Comparison of ENCODE assay signal across 9 cellular contexts in genomic region chr7:20241491-20242261, GRCh38. TPM values are rescaled to one million over a fixed set of nuclear protein-coding genes. Genes with fewer than 3 reads are reported as not detected.
DNase-seq lines count a peak whose midpoint lies in the region; ATAC-seq and TF ChIP-seq lines count a peak whose summit lies in the region.
"Had no signal": no experiment of that assay in that cellular context is flagged by ENCODE, and none has a peak within 500 bp of the region (broad histone marks: within the 10 kb centered on the region; RNA-seq: fewer than 3 reads in every experiment).

No MANE protein-coding gene starts in this region.

- no peak for TF ChIP-seq POLR2A in adrenal gland (IDR thresholded peaks at IDR 0.05)

- peaks cover 19% of the 10 kb centered on the region for H3K4me1 Mint-ChIP-seq in osteocyte (ENCODE audit: unreplicated experiment)
- H3K4me1 Mint-ChIP-seq in activated T-cell treated with anti-CD3 and anti-CD28 coated beads, Interleukin-2, amount 50 U/mL, for 24 hours (ENCODE audit: low read depth) = peaks cover 13% of the 10 kb centered on the region

- no peaks in the 10 kb centered on the region for H3K36me3 ChIP-seq in SJSA1
- no peaks in the 10 kb centered on the region for H3K36me3 ChIP-seq in adrenal gland (replicated peaks in 1 of 2)

- peak; percentile 70 to 90 for DNase-seq in SJSA1 (ENCODE audit: low read depth in 1 of 2, low spot score in 2 of 2)
- no peak for DNase-seq in osteocyte (ENCODE audit: extremely low spot score, unreplicated experiment)
- no peak for DNase-seq in hippocampal formation (lab: John Stamatoyannopoulos, UW)
- no peak for DNase-seq in adrenal gland
- no peak for DNase-seq in activated T-cell treated with anti-CD3 and anti-CD28 coated beads, Interleukin-2, amount 50 U/mL, for 24 hours
- DNase-seq in NCI-H1930 (lab: John Stamatoyannopoulos, UW) = no peak

- H3K9me3 ChIP-seq in SJSA1 (replicated peaks) (no peaks in the 10 kb centered on the region), adrenal gland (replicated peaks in 1 of 3) (no peaks in the 10 kb centered on the region)

- peak; percentile 42 for ATAC-seq in GM18868 (IDR thresholded peaks at IDR 0.05; ENCODE audit: unreplicated experiment)
- ATAC-seq in HG03159 (IDR thresholded peaks at IDR 0.05; ENCODE audit: unreplicated experiment) = peak; percentile 41
- ATAC-seq: stimulated activated effector memory CD8-positive, alpha-beta T cell treated with anti-CD3 and anti-CD28 coated beads, Interleukin-12 subunit alpha, Interleukin-12 subunit beta, amount 100 ng/mL, for 72 hours had no signal

- H3K27me3 ChIP-seq in SJSA1 (replicated peaks) (no peaks in the 10 kb centered on the region), adrenal gland (no peaks in the 10 kb centered on the region)

- H3K27ac Mint-ChIP-seq in osteocyte (ENCODE audit: unreplicated experiment) = peak overlapping the region; percentile 69
- H3K27ac Mint-ChIP-seq in activated T-cell treated with anti-CD3 and anti-CD28 coated beads, Interleukin-2, amount 50 U/mL, for 24 hours = no peak overlapping the region
- H3K27ac Mint-ChIP-seq: stimulated activated effector memory CD8-positive, alpha-beta T cell treated with anti-CD3 and anti-CD28 coated beads, Interleukin-12 subunit alpha, Interleukin-12 subunit beta, amount 100 ng/mL, for 72 hours had no signal

- intact Hi-C loops in adrenal gland (cut with DNase I) = no loop called here

- 80 to 90% (median 90%) methylated on average over 5 of the region's 5 CpGs for WGBS in adrenal gland, 4 donors

- H3K4me3 ChIP-seq in SJSA1 (no peak overlapping the region), adrenal gland (no peak overlapping the region)

- no peak overlapping the region for H3K4me3 Mint-ChIP-seq in osteocyte (ENCODE audit: unreplicated experiment)
- no peak overlapping the region for H3K4me3 Mint-ChIP-seq in activated T-cell treated with anti-CD3 and anti-CD28 coated beads, Interleukin-2, amount 50 U/mL, for 24 hours
- H3K4me3 Mint-ChIP-seq: stimulated activated effector memory CD8-positive, alpha-beta T cell treated with anti-CD3 and anti-CD28 coated beads, Interleukin-12 subunit alpha, Interleukin-12 subunit beta, amount 100 ng/mL, for 72 hours had no signal

- no peaks in the 10 kb centered on the region for H3K36me3 Mint-ChIP-seq in osteocyte (ENCODE audit: unreplicated experiment)
- H3K36me3 Mint-ChIP-seq in activated T-cell treated with anti-CD3 and anti-CD28 coated beads, Interleukin-2, amount 50 U/mL, for 24 hours (ENCODE audit: low read depth) = no peaks in the 10 kb centered on the region
- H3K36me3 Mint-ChIP-seq: stimulated activated effector memory CD8-positive, alpha-beta T cell treated with anti-CD3 and anti-CD28 coated beads, Interleukin-12 subunit alpha, Interleukin-12 subunit beta, amount 100 ng/mL, for 72 hours had no signal

- no peaks in the 10 kb centered on the region for H3K27me3 Mint-ChIP-seq in osteocyte (ENCODE audit: unreplicated experiment)
- H3K27me3 Mint-ChIP-seq in activated T-cell treated with anti-CD3 and anti-CD28 coated beads, Interleukin-2, amount 50 U/mL, for 24 hours = peaks cover 7% of the 10 kb centered on the region

- no peak for TF ChIP-seq CTCF in osteocyte (IDR thresholded peaks at IDR 0.05)
- TF ChIP-seq CTCF in adrenal gland (IDR thresholded peaks at IDR 0.05) = no peak

- H3K27ac ChIP-seq in SJSA1 (peak overlapping the region; percentile 74), adrenal gland (no peak overlapping the region)

- H3K4me1 ChIP-seq in SJSA1 (replicated peaks) (peaks cover 31% of the 10 kb centered on the region), adrenal gland (replicated peaks in 1 of 2) (peaks cover 10 to 14% of the 10 kb centered on the region in 2 donors)

- H3K9me3 Mint-ChIP-seq in osteocyte (ENCODE audit: unreplicated experiment) = no peaks in the 10 kb centered on the region
- H3K9me3 Mint-ChIP-seq in activated T-cell treated with anti-CD3 and anti-CD28 coated beads, Interleukin-2, amount 50 U/mL, for 24 hours = peaks cover 3% of the 10 kb centered on the region

RNA-seq across cellular contexts. Expression of gene MACC1, which starts 24.5 kb away (rescaled TPM):
- not detected in 2 replicates for total RNA-seq in SJSA1 (2014; rRNA removed; shearing (Covaris generic))
- total RNA-seq in osteocyte (not detected in 2 replicates), adrenal gland (1 to 10 TPM in 7 of 8 donors, under 1 TPM in 1; 0.95 to 9.8 (median 4.7) TPM)
- 1 to 10 TPM in 2 of 3 donors, under 1 TPM in 1; 0.35 to 1.3 (median 1.3) TPM for polyA plus RNA-seq in adrenal gland

Comparison
In these comparisons a context has a peak if more than half of its experiments do, and no peak if none do; other contexts are left out.
1. DNase-seq: peak in SJSA1 (2 of 2); none in osteocyte (single experiment), hippocampal formation (0 of 2), adrenal gland (0 of 7), activated T-cell treated with anti-CD3 and anti-CD28 coated beads, Interleukin-2, amount 50 U/mL, for 24 hours (single experiment) and NCI-H1930 (0 of 2).